In the genomic region with DNA sequence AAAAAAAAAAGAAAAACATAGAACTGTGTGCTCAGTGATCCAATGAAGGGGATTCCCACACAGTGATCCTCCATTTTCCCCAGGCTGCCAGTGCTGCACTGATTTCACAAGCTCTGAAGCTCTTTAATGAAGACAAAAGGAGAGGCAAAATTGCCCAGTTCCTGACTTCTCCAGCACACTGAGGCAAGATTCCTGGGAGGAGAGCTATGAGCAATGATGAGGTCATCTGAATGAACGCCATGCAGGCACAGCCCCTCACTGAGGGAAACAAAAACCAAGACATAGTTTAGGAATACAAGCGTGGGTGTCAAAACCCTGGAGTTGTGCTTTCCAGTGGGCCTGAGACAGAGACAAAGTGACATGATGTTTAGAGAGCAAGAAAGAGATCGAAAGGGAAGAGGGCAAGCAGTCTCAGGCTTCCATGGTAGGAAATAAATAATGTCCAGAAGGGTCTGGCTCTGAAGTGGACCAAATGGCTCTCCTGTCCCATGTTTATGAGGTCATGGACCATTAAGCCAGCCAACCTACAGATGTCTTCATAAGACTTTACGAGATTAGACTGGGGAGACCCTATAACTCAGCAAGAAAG, we compare ENCODE assay signal across 9 cellular contexts. TPM values are rescaled to one million over a fixed set of nuclear protein-coding genes. Genes with fewer than 3 reads are reported as not detected.
A peak's percentile ranks its signal among the peaks of the same experiment; 100 is the strongest.
DNase-seq lines count a peak whose midpoint lies in the region; ATAC-seq, FAIRE-seq and TF ChIP-seq lines count a peak whose summit lies in the region.
"Had no signal": no experiment of that assay in that cellular context is flagged by ENCODE, and none has a peak within 500 bp of the region (broad histone marks: within the 10 kb centered on the region; RNA-seq: fewer than 3 reads in every experiment).

No MANE protein-coding gene starts in this region.

- TF ChIP-seq CTCF in BJ (IDR thresholded peaks at IDR 0.05; ENCODE audit: insufficient read depth, low read depth, low read length) = no peak
- TF ChIP-seq CTCF in fibroblast of lung (conservative IDR thresholded peaks at IDR 0.05 in 1 of 2, IDR thresholded peaks at IDR 0.05 in 1 of 2; ENCODE audit: low read depth in 1 of 2, low read length in 2 of 2) = no peak
- no peak for TF ChIP-seq CTCF in pancreas (IDR thresholded peaks at IDR 0.05)

- H3K4me2 ChIP-seq in fibroblast of lung (ENCODE audit: extremely low read depth, insufficient read depth, low read length) = peak overlapping the region; percentile 9

- H3K4me3 ChIP-seq in BJ (ENCODE audit: low read depth, low read length) (no peak overlapping the region), fibroblast of lung (replicated peaks in 1 of 4; ENCODE audit: control extremely low read depth in 1 of 4, insufficient read depth in 1 of 4, low read depth in 3 of 4, low read length in 4 of 4) (no peak overlapping the region), pancreas (no peak overlapping the region)

- H2AFZ ChIP-seq in fibroblast of lung (ENCODE audit: low read length) = peak overlapping the region; percentile 66

- peak in 3 of 4 donors; percentile 51 to 68 (median 62) for ATAC-seq in pancreas

- H3K36me3 ChIP-seq in BJ (ENCODE audit: control insufficient read depth, insufficient read depth, low read length) = no peaks in the 10 kb centered on the region
- H3K36me3 ChIP-seq in fibroblast of lung (ENCODE audit: control insufficient read depth, insufficient read depth, low read length) = peaks cover 2% of the 10 kb centered on the region
- H3K36me3 ChIP-seq in pancreas = no peaks in the 10 kb centered on the region

- H3K27me3 ChIP-seq in BJ (ENCODE audit: control insufficient read depth, insufficient read depth, low read length) = no peaks in the 10 kb centered on the region
- no peaks in the 10 kb centered on the region for H3K27me3 ChIP-seq in fibroblast of lung (ENCODE audit: control insufficient read depth, insufficient read depth, low read length)
- no peaks in the 10 kb centered on the region for H3K27me3 ChIP-seq in pancreas

- no peaks in the 10 kb centered on the region for H4K20me1 ChIP-seq in fibroblast of lung (ENCODE audit: control insufficient read depth, extremely low read depth, insufficient read depth, low read length)

- POLR2A ChIA-PET in BJ (lab: Charles Lee) = interaction anchor here (0.5 to 1.1 kb wide), 4 partner anchors 11 to 141 kb away, joined by 4 to 7 read pairs (median 5); no protein-coding TSS in a partner anchor

- WGBS in pancreas, 2 donors = 89 to 91% methylated on average over 4 of the region's 4 CpGs

- CTCF ChIA-PET in BJ (lab: Yijun Ruan, JAX) = interaction anchor here (0.8 to 1.8 kb wide), 5 partner anchors 8 to 28 kb away, joined by 3 to 7 read pairs (median 4); no protein-coding TSS in a partner anchor

- no peak for FAIRE-seq in pancreas (lab: Jason Lieb, UNC)
- FAIRE-seq: TTC549 had no signal

- peaks cover 11% of the 10 kb centered on the region for H3K4me1 ChIP-seq in fibroblast of lung (ENCODE audit: control insufficient read depth, extremely low read depth, insufficient read depth, low read length)
- no peaks in the 10 kb centered on the region for H3K4me1 ChIP-seq in pancreas

- H3K79me2 ChIP-seq in fibroblast of lung (ENCODE audit: control insufficient read depth, insufficient read depth, low read length) = no peaks in the 10 kb centered on the region

- H3K9me3 ChIP-seq in fibroblast of lung (ENCODE audit: control insufficient read depth, insufficient read depth, low read depth, low read length) = no peaks in the 10 kb centered on the region
- H3K9me3 ChIP-seq in pancreas = no peaks in the 10 kb centered on the region

- intact Hi-C loops in pancreas (cut with DNase I) = no loop called here

- H3K27ac ChIP-seq in fibroblast of lung (ENCODE audit: insufficient read depth, low read length) (peak overlapping the region; percentile 72), pancreas (no peak overlapping the region)

- DNase-seq in BJ (ENCODE audit: low read depth) = peak; percentile 91
- peak; percentile 80 for DNase-seq in RKO (ENCODE audit: low spot score)
- DNase-seq in fibroblast of lung (ENCODE audit: low read depth in 2 of 2) = peak; percentile 96 to 98
- DNase-seq in pancreas = no peak
- DNase-seq in HT-29 (ENCODE audit: low spot score) = no peak
- DNase-seq in NCI-H774 (lab: John Stamatoyannopoulos, UW) = no peak
- no peak for DNase-seq in effector CD4-positive, alpha-beta T cell
- DNase-seq in SHP77 treated with DMSO at 0.1 percent for 48 hours (lab: John Stamatoyannopoulos, UW) = no peak

- no peak overlapping the region for H3K9ac ChIP-seq in fibroblast of lung (ENCODE audit: insufficient read depth, low read length)

RNA-seq across cellular contexts. Expression of a gene that starts 40.9 kb away (rescaled TPM):
- polyA plus RNA-seq in BJ (2011; rRNA removed) (29.8 and 43.7 TPM in 2 replicates), fibroblast of lung (22.5 and 23.7 TPM in 2 replicates), pancreas (10 to 100 TPM; 29.7 to 35.4 TPM)
- 15.9 and 23.1 TPM in 2 replicates for polyA minus RNA-seq in BJ (2011; rRNA and poly(A)+ RNA removed)
- total RNA-seq in fibroblast of lung (24.1 and 34.7 TPM in 2 replicates), pancreas (10 to 100 TPM; 12.4 to 18.1 (median 14.3) TPM)
- 27.6 and 33.5 TPM in 2 replicates for polyA plus RNA-seq in fibroblast of lung (2012)
- polyA minus RNA-seq in fibroblast of lung (ENCODE audit: low replicate concordance) = 44.7 and 50.9 TPM in 2 replicates
- total RNA-seq in HT-29 (2014; rRNA removed; shearing (Covaris generic)) = 87.8 and 106 TPM in 2 replicates

RNA-seq across cellular contexts. Expression of a gene that starts 50.2 kb away (rescaled TPM):
- 14.3 and 33.2 TPM in 2 replicates for polyA plus RNA-seq in BJ (2011; rRNA removed)
- polyA minus RNA-seq in BJ (2011; rRNA and poly(A)+ RNA removed) = 37.3 and 44.0 TPM in 2 replicates
- 20.5 and 27.7 TPM in 2 replicates for total RNA-seq in fibroblast of lung
- 64.0 and 71.1 TPM in 2 replicates for polyA plus RNA-seq in fibroblast of lung
- 31.4 and 34.1 TPM in 2 replicates for polyA plus RNA-seq in fibroblast of lung (2012)
- polyA minus RNA-seq in fibroblast of lung (ENCODE audit: low replicate concordance) = 50.3 and 60.6 TPM in 2 replicates
- total RNA-seq in pancreas = 10 to 100 TPM; 22.7 to 41.4 (median 31.8) TPM
- 10 to 100 TPM in 1 of 2 donors, 1 to 10 TPM in 1; 5.9 to 10.0 TPM for polyA plus RNA-seq in pancreas
- 16.7 and 18.3 TPM in 2 replicates for total RNA-seq in HT-29 (2014; rRNA removed; shearing (Covaris generic))

RNA-seq across cellular contexts. Expression of a gene that starts 50.8 kb away (rescaled TPM):
- polyA plus RNA-seq in BJ (2011; rRNA removed) (466 and 569 TPM in 2 replicates), fibroblast of lung (1,057 and 1,326 TPM in 2 replicates), pancreas (100 to 1,000 TPM; 477 to 641 TPM)
- polyA minus RNA-seq in BJ (2011; rRNA and poly(A)+ RNA removed) = 328 and 374 TPM in 2 replicates
- total RNA-seq in fibroblast of lung (305 and 311 TPM in 2 replicates), pancreas (100 to 1,000 TPM; 266 to 784 (median 527) TPM)
- polyA plus RNA-seq in fibroblast of lung (2012) = 1,195 and 1,479 TPM in 2 replicates
- polyA minus RNA-seq in fibroblast of lung (ENCODE audit: low replicate concordance) = 197 and 204 TPM in 2 replicates
- 283 and 287 TPM in 2 replicates for total RNA-seq in HT-29 (2014; rRNA removed; shearing (Covaris generic))

Comparison
In these comparisons a context has a peak if more than half of its experiments do, and no peak if none do; other contexts are left out.
1. DNase-seq: peak in BJ (single experiment), RKO (single experiment) and fibroblast of lung (2 of 2); none in pancreas (0 of 6), HT-29 (single experiment), NCI-H774 (single experiment), effector CD4-positive, alpha-beta T cell (single experiment) and SHP77 treated with DMSO at 0.1 percent for 48 hours (single experiment).